In genomic region chr6:132872923-132873322, GRCh38 we compare ENCODE assay signal across 12 cellular contexts. TPM values are rescaled to one million over a fixed set of nuclear protein-coding genes. Genes with fewer than 3 reads are reported as not detected.
DNase-seq lines count a peak whose midpoint lies in the region; ATAC-seq and TF ChIP-seq lines count a peak whose summit lies in the region.
"Had no signal": no experiment of that assay in that cellular context is flagged by ENCODE, and none has a peak within 500 bp of the region (broad histone marks: within the 10 kb centered on the region; RNA-seq: fewer than 3 reads in every experiment).

No MANE protein-coding gene starts in this region.

- H3K9me3 ChIP-seq in CD4-positive, alpha-beta T cell (ENCODE audit: control insufficient read depth, low read length) = no peaks in the 10 kb centered on the region
- H3K9me3 ChIP-seq: right lobe of liver had no signal

- H3K27ac Mint-ChIP-seq in CD4-positive, alpha-beta T cell = no peak overlapping the region
- H3K27ac Mint-ChIP-seq: activated naive CD4-positive, alpha-beta T cell treated with anti-CD3 and anti-CD28 coated beads for 36 hours had no signal

- ATAC-seq in HG02588 (IDR thresholded peaks at IDR 0.05; ENCODE audit: unreplicated experiment) = peak; percentile 100
- peak; percentile 100 for ATAC-seq in HG03354 (IDR thresholded peaks at IDR 0.05; ENCODE audit: poor library complexity, severe bottlenecking, unreplicated experiment)
- no peak for ATAC-seq in CD4-positive, alpha-beta T cell (ENCODE audit: poor library complexity)
- ATAC-seq: right lobe of liver had no signal

- H3K4me3 Mint-ChIP-seq in CD4-positive, alpha-beta T cell = no peak overlapping the region
- H3K4me3 Mint-ChIP-seq: activated naive CD4-positive, alpha-beta T cell treated with anti-CD3 and anti-CD28 coated beads for 36 hours had no signal

- H3K27ac ChIP-seq in CD4-positive, alpha-beta T cell (ENCODE audit: low read depth, low read length) = no peak overlapping the region
- H3K27ac ChIP-seq: right lobe of liver, RWPE1 had no signal

- intact Hi-C loops in CD4-positive, alpha-beta T cell (cut with DNase I, micrococcal nuclease) = no loop called here

- no peaks in the 10 kb centered on the region for H3K4me1 Mint-ChIP-seq in CD4-positive, alpha-beta T cell (ENCODE audit: low read depth)

- CTCF ChIA-PET in CD4-positive, alpha-beta T cell (lab: Charles Lee) = no interaction called here

- peaks cover 7% of the 10 kb centered on the region for H3K9me3 Mint-ChIP-seq in CD4-positive, alpha-beta T cell

- no peak for TF ChIP-seq CTCF in GM12864 (IDR thresholded peaks at IDR 0.05; ENCODE audit: low read depth, low read length, missing control alignments)
- no peak for TF ChIP-seq CTCF in CD4-positive, alpha-beta T cell (IDR thresholded peaks at IDR 0.05)

- DNase-seq in GM12864 (ENCODE audit: low read depth) = peak; percentile 44
- peak; percentile 2 for DNase-seq in GM19238 (ENCODE audit: insufficient read length, low spot score)
- no peak for DNase-seq in stimulated activated CD4-positive, alpha-beta T cell treated with anti-CD3 and anti-CD28 coated beads, Interleukin-2, amount 100 ng/mL, for 24 hours
- DNase-seq in CD4-positive, alpha-beta T cell = no peak
- DNase-seq in anterior cingulate cortex (lab: John Stamatoyannopoulos, UW) = no peak
- no peak for DNase-seq in stimulated activated CD4-positive, alpha-beta T cell treated with anti-CD3 and anti-CD28 coated beads, Interleukin-2, amount 100 ng/mL, for 48 hours
- DNase-seq: activated naive CD4-positive, alpha-beta T cell treated with anti-CD3 and anti-CD28 coated beads for 36 hours; dermis blood vessel endothelial cell; right lobe of liver had no signal

- H3K36me3 Mint-ChIP-seq in CD4-positive, alpha-beta T cell (ENCODE audit: low read depth) = no peaks in the 10 kb centered on the region

- H3K4me3 ChIP-seq in GM12864 (ENCODE audit: low read depth, low read length) = no peak overlapping the region
- H3K4me3 ChIP-seq: right lobe of liver had no signal

- H3K27me3 ChIP-seq in CD4-positive, alpha-beta T cell (ENCODE audit: control insufficient read depth, insufficient read depth, low read length) = no peaks in the 10 kb centered on the region
- H3K27me3 ChIP-seq: right lobe of liver had no signal

- POLR2A ChIA-PET in CD4-positive, alpha-beta T cell (lab: Charles Lee) = no interaction called here

- H3K27me3 Mint-ChIP-seq in CD4-positive, alpha-beta T cell = peaks cover 11% of the 10 kb centered on the region

RNA-seq across cellular contexts. Expression of gene RPS12, which starts 58.6 kb away (rescaled TPM):
- total RNA-seq in CD4-positive, alpha-beta T cell = 1,000 to 10,000 TPM; 2,765 to 2,889 TPM

Comparison
In these comparisons a context has a peak if more than half of its experiments do, and no peak if none do; other contexts are left out.
1. DNase-seq: peak in GM12864 (single experiment) and GM19238 (single experiment); none in stimulated activated CD4-positive, alpha-beta T cell treated with anti-CD3 and anti-CD28 coated beads, Interleukin-2, amount 100 ng/mL, for 24 hours (0 of 2), CD4-positive, alpha-beta T cell (0 of 10), anterior cingulate cortex (0 of 58) and stimulated activated CD4-positive, alpha-beta T cell treated with anti-CD3 and anti-CD28 coated beads, Interleukin-2, amount 100 ng/mL, for 48 hours (0 of 2).